Comparison of ENCODE assay signal across 8 cellular contexts in the genomic region with DNA sequence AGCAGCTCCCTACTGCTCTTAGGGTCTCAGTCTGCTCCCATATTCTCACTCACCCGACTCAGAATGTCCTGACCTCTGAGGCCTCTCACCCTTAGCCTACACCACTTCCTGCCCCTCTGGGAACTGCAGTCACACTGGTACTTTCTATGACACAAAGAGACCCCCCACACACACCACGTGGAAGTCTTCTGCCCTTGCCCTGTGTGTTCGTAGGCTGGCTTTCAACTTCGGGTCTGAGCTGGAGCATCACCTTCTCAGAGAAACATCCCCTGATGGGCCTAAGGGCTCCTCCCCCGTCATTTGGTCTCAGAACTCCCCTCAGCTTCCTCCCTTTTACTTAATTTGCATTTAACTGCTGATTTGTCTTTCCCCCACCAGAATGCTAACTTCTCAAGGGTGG. TPM values are rescaled to one million over a fixed set of nuclear protein-coding genes. Genes with fewer than 3 reads are reported as not detected.
A peak's percentile ranks its signal among the peaks of the same experiment; 100 is the strongest.
DNase-seq lines count a peak whose midpoint lies in the region; ATAC-seq and TF ChIP-seq lines count a peak whose summit lies in the region.
"Not testable (repeated sequence)": the region's sequence is repeated elsewhere in the genome, so short reads cannot be mapped to it uniquely, and the experiment has no call there.

No MANE protein-coding gene starts in this region.

- not testable (repeated sequence) for H2BK15ac ChIP-seq in mesenchymal stem cell (ENCODE audit: low read depth, poor library complexity, severe bottlenecking)

- not testable (repeated sequence) for H2BK5ac ChIP-seq in mesenchymal stem cell (ENCODE audit: low read depth, low read length, poor library complexity, severe bottlenecking)

- H4K8ac ChIP-seq in mesenchymal stem cell (ENCODE audit: low read length): peak overlapping the region; percentile 84

- not testable (repeated sequence) for H2AFZ ChIP-seq in OCI-LY1 (ENCODE audit: low read length); mesenchymal stem cell (ENCODE audit: low read depth, low read length)

- peaks cover 30% of the 10 kb centered on the region for H3K4me1 ChIP-seq in OCI-LY1 (ENCODE audit: insufficient read depth, low read length, severe bottlenecking)
- not testable (repeated sequence) for H3K4me1 ChIP-seq in mesenchymal stem cell (ENCODE audit: control insufficient read depth, insufficient read depth, low read depth, low read length)

- peak overlapping the region; percentile 44; the same call in 1 of the 2 replicates for H3K9ac ChIP-seq in OCI-LY1 (ENCODE audit: low read length)
- not testable (repeated sequence) for H3K9ac ChIP-seq in mesenchymal stem cell (ENCODE audit: low read length)

- not testable (repeated sequence) for H3K27me3 ChIP-seq in OCI-LY1 (ENCODE audit: insufficient read depth, low read length); mesenchymal stem cell (ENCODE audit: control insufficient read depth in 1 of 2, insufficient read depth in 1 of 2, low read length in 2 of 2)

- peak overlapping the region; percentile 40 for H3K4me2 ChIP-seq in OCI-LY1 (ENCODE audit: low read length)
- not testable (repeated sequence) for H3K4me2 ChIP-seq in mesenchymal stem cell (ENCODE audit: low read length, poor library complexity, severe bottlenecking)

- peak overlapping the region in 1 of 2 experiments; percentile 7 for H2BK12ac ChIP-seq in mesenchymal stem cell (ENCODE audit: low read length in 2 of 2)

- 55% methylated on average over 4 of the region's 5 CpGs for WGBS in mesenchymal stem cell

- H3K9me3 Mint-ChIP-seq in activated T-cell treated with anti-CD3 and anti-CD28 coated beads, Interleukin-2, amount 50 U/mL, for 24 hours; stimulated activated naive CD8-positive, alpha-beta T cell treated with anti-CD3 and anti-CD28 coated beads, Interleukin-15, Interleukin-2, amounts not matched to agents 100 ng/mL and 50 ng/mL, for 24 hours: not testable (repeated sequence)

- DNase-seq in activated T-cell treated with anti-CD3 and anti-CD28 coated beads, Interleukin-2, amount 50 U/mL, for 24 hours: peak; percentile 35
- not testable (repeated sequence) for DNase-seq in mesenchymal stem cell

- not testable (repeated sequence) for H3K79me2 ChIP-seq in OCI-LY1 (ENCODE audit: insufficient read depth, low read length)

- H3K27ac Mint-ChIP-seq in activated T-cell treated with anti-CD3 and anti-CD28 coated beads, Interleukin-2, amount 50 U/mL, for 24 hours: peak overlapping the region; percentile 91
- peak overlapping the region; percentile 89 for H3K27ac Mint-ChIP-seq in stimulated activated naive CD8-positive, alpha-beta T cell treated with anti-CD3 and anti-CD28 coated beads, Interleukin-15, Interleukin-2, amounts not matched to agents 100 ng/mL and 50 ng/mL, for 24 hours

- H3K27ac ChIP-seq in OCI-LY1 (ENCODE audit: low read depth, low read length, poor library complexity, severe bottlenecking) (peak overlapping the region; percentile 74), mesenchymal stem cell (ENCODE audit: low read length, poor library complexity, severe bottlenecking) (peak overlapping the region; percentile 13)

- not testable (repeated sequence) for TF ChIP-seq CTCF in OCI-LY1 (IDR thresholded peaks at IDR 0.05; ENCODE audit: low read length)

- ATAC-seq in GM18520 (IDR thresholded peaks at IDR 0.05; ENCODE audit: unreplicated experiment): peak; percentile 65
- ATAC-seq in GM21360 (IDR thresholded peaks at IDR 0.05; ENCODE audit: unreplicated experiment): peak; percentile 72
- peak; percentile 79 for ATAC-seq in HG02763 (IDR thresholded peaks at IDR 0.05; ENCODE audit: unreplicated experiment)
- ATAC-seq in HG03175 (IDR thresholded peaks at IDR 0.05; ENCODE audit: unreplicated experiment): peak; percentile 68

- H3K4me3 Mint-ChIP-seq in activated T-cell treated with anti-CD3 and anti-CD28 coated beads, Interleukin-2, amount 50 U/mL, for 24 hours: not testable (repeated sequence)
- H3K4me3 Mint-ChIP-seq in stimulated activated naive CD8-positive, alpha-beta T cell treated with anti-CD3 and anti-CD28 coated beads, Interleukin-15, Interleukin-2, amounts not matched to agents 100 ng/mL and 50 ng/mL, for 24 hours: peak overlapping the region; percentile 50

- H2AK5ac ChIP-seq in mesenchymal stem cell (ENCODE audit: low read length, severe bottlenecking): peak overlapping the region; percentile 20

- not testable (repeated sequence) for H3K9me3 ChIP-seq in OCI-LY1 (ENCODE audit: low read length); mesenchymal stem cell (ENCODE audit: control insufficient read depth, low read length)

- H3K79me1 ChIP-seq in mesenchymal stem cell (replicated peaks; ENCODE audit: low read length, poor library complexity, severe bottlenecking): not testable (repeated sequence)

- H3K4me3 ChIP-seq in OCI-LY1 (ENCODE audit: low read depth, low read length, poor library complexity, severe bottlenecking): peak overlapping the region; percentile 8
- H3K4me3 ChIP-seq in mesenchymal stem cell (ENCODE audit: insufficient read depth in 1 of 2, low read depth in 1 of 2, low read length in 2 of 2): not testable (repeated sequence)

- peaks cover 29% of the 10 kb centered on the region for H3K4me1 Mint-ChIP-seq in activated T-cell treated with anti-CD3 and anti-CD28 coated beads, Interleukin-2, amount 50 U/mL, for 24 hours (ENCODE audit: low read depth)
- H3K4me1 Mint-ChIP-seq in stimulated activated naive CD8-positive, alpha-beta T cell treated with anti-CD3 and anti-CD28 coated beads, Interleukin-15, Interleukin-2, amounts not matched to agents 100 ng/mL and 50 ng/mL, for 24 hours (ENCODE audit: low read depth): peaks cover 41% of the 10 kb centered on the region

- not testable (repeated sequence) for H4K20me1 ChIP-seq in OCI-LY1 (ENCODE audit: insufficient read depth, low read length)

- H3K4ac ChIP-seq in mesenchymal stem cell (ENCODE audit: low read depth in 1 of 2, low read length in 2 of 2): not testable (repeated sequence)

- H4K91ac ChIP-seq in mesenchymal stem cell (ENCODE audit: low read length): peak overlapping the region; percentile 34

- H2BK120ac ChIP-seq in mesenchymal stem cell (ENCODE audit: low read depth, low read length): not testable (repeated sequence)

- H3K14ac ChIP-seq in mesenchymal stem cell (ENCODE audit: low read length in 2 of 2): not testable (repeated sequence)

- H3F3A ChIP-seq in OCI-LY1 (ENCODE audit: insufficient read depth, low read length): not testable (repeated sequence)

- H3K18ac ChIP-seq in mesenchymal stem cell (ENCODE audit: low read depth in 1 of 2, low read length in 2 of 2): peak overlapping the region; percentile 3 to 66

- H3K23ac ChIP-seq in mesenchymal stem cell (ENCODE audit: low read length in 2 of 2): not testable (repeated sequence)

- not testable (repeated sequence) for H3K9me2 ChIP-seq in OCI-LY1 (ENCODE audit: low read depth, low read length)

- not testable (repeated sequence) for H3K36me3 Mint-ChIP-seq in activated T-cell treated with anti-CD3 and anti-CD28 coated beads, Interleukin-2, amount 50 U/mL, for 24 hours (ENCODE audit: low read depth); stimulated activated naive CD8-positive, alpha-beta T cell treated with anti-CD3 and anti-CD28 coated beads, Interleukin-15, Interleukin-2, amounts not matched to agents 100 ng/mL and 50 ng/mL, for 24 hours (ENCODE audit: low read depth)

- not testable (repeated sequence) for H3K27me3 Mint-ChIP-seq in activated T-cell treated with anti-CD3 and anti-CD28 coated beads, Interleukin-2, amount 50 U/mL, for 24 hours; stimulated activated naive CD8-positive, alpha-beta T cell treated with anti-CD3 and anti-CD28 coated beads, Interleukin-15, Interleukin-2, amounts not matched to agents 100 ng/mL and 50 ng/mL, for 24 hours

- H3K36me3 ChIP-seq in OCI-LY1 (ENCODE audit: insufficient read depth, low read length); mesenchymal stem cell (ENCODE audit: control insufficient read depth in 1 of 2, insufficient read depth in 2 of 2, low read depth in 1 of 2, low read length in 2 of 2): not testable (repeated sequence)

RNA-seq across cellular contexts. Expression of a gene that starts 22.0 kb away (rescaled TPM):
- 7.9 TPM for polyA plus RNA-seq in mesenchymal stem cell (2013, experiment 1 of 2)
- polyA plus RNA-seq in mesenchymal stem cell (2013, experiment 2 of 2): 6.7 TPM
